In the genomic region with DNA sequence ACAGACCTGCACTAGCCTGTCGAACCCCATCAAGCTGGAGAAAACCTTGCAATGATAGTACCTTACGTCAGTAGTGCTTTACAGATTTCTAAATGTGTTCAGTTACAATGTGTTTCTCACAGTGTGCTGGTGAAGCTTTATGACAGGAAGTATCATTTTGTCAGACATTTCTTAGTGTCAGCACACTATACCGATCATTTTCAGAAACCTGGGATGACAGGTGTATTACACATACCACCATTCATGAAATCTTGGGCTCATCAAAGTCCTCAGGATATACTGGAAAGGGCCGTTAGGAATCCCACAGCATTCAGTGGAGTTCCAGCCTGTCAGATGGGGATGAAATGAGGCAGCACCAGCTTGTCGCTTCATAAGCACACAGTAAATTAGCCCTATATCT, we compare ENCODE assay signal across 12 cellular contexts. TPM values are rescaled to one million over a fixed set of nuclear protein-coding genes. Genes with fewer than 3 reads are reported as not detected.
DNase-seq lines count a peak whose midpoint lies in the region; ATAC-seq, FAIRE-seq and TF ChIP-seq lines count a peak whose summit lies in the region.
"Had no signal": no experiment of that assay in that cellular context is flagged by ENCODE, and none has a peak within 500 bp of the region (broad histone marks: within the 10 kb centered on the region; RNA-seq: fewer than 3 reads in every experiment).

No MANE protein-coding gene starts in this region.

- peaks cover 78% of the 10 kb centered on the region for H3K79me2 ChIP-seq in HCT116 (ENCODE audit: insufficient read depth, low read length)
- H3K79me2 ChIP-seq in K562 (ENCODE audit: control insufficient read depth, insufficient read depth, low read length): peaks cover 6% of the 10 kb centered on the region; the same call in 1 of the 3 replicates
- H3K79me2 ChIP-seq in mesendoderm (ENCODE audit: control insufficient read depth, insufficient read depth, low read length): peaks cover 1% of the 10 kb centered on the region

- H3K27ac ChIP-seq in CD4-positive, CD25-positive, alpha-beta regulatory T cell (ENCODE audit: insufficient read depth, low read length, poor library complexity, severe bottlenecking): peak overlapping the region; percentile 81
- peak overlapping the region; percentile 14; the same call in 1 of the 2 replicates for H3K27ac ChIP-seq in HCT116 (ENCODE audit: low read depth, low read length)
- peak overlapping the region; percentile 95; the same call in 2 of the 3 replicates for H3K27ac ChIP-seq in K562 (ENCODE audit: extremely low read depth, low read depth, low read length)
- H3K27ac ChIP-seq in spleen: peak overlapping the region in 2 of 8 donors; percentile 14 to 62
- H3K27ac ChIP-seq in mesendoderm (ENCODE audit: low read depth, low read length): no peak overlapping the region
- H3K27ac ChIP-seq: HL-60 had no signal

- H3K9me2 ChIP-seq in HCT116 (ENCODE audit: insufficient read depth): no peaks in the 10 kb centered on the region

- BruUV-seq in HCT116 (replicated peaks; lab: Mats Ljungman, UMichigan) (no TSS peak), K562 (replicated peaks; lab: Mats Ljungman, UMichigan) (no TSS peak)

- H3K27me3 ChIP-seq in CD4-positive, CD25-positive, alpha-beta regulatory T cell (ENCODE audit: control insufficient read depth, insufficient read depth, low read length): no peaks in the 10 kb centered on the region
- H3K27me3 ChIP-seq in HCT116 (ENCODE audit: insufficient read depth, low read length) (no peaks in the 10 kb centered on the region), K562 (ENCODE audit: control insufficient read depth in 2 of 2, insufficient read depth in 2 of 2, low read length in 2 of 2) (no peaks in the 10 kb centered on the region), spleen (replicated peaks in 1 of 7) (no peaks in the 10 kb centered on the region), mesendoderm (ENCODE audit: insufficient read depth, low read length, poor library complexity) (no peaks in the 10 kb centered on the region)
- H3K27me3 ChIP-seq: BLaER1 treated with 17β-estradiol and CSF1 and Interleukin-3, amounts not matched to agents 10 nM and 100 nM had no signal

- CTCF ChIA-PET in HCT116 (lab: Charles Lee) (interaction anchor here (0.6 kb wide), 1 partner anchor 28 kb away, joined by 3 read pairs; no protein-coding TSS in a partner anchor), K562 (lab: Yijun Ruan, JAX; ENCODE audit: low intra/inter-chr PET ratio) (no interaction called here)

- no peak overlapping the region for H3K4me3 Mint-ChIP-seq in CD4-positive, CD25-positive, alpha-beta regulatory T cell
- peak overlapping the region; percentile 59 for H3K4me3 Mint-ChIP-seq in natural killer cell treated with Interleukin-12 subunit alpha and Interleukin-12 subunit beta and Interleukin-15 and Interleukin-18, amount 100 ng/mL, for 72 hours

- H2AFZ ChIP-seq in HCT116 (ENCODE audit: low read depth, low read length, poor library complexity, severe bottlenecking): no peak overlapping the region
- H2AFZ ChIP-seq in K562 (ENCODE audit: low read depth, low read length): no peak overlapping the region

- no peak overlapping the region for H3K4ac ChIP-seq in mesendoderm (ENCODE audit: low read depth, low read length)

- no peak for FAIRE-seq in K562 (lab: Jason Lieb, UNC)
- FAIRE-seq: colon had no signal

- H3K9me3 Mint-ChIP-seq in CD4-positive, CD25-positive, alpha-beta regulatory T cell: no peaks in the 10 kb centered on the region
- no peaks in the 10 kb centered on the region for H3K9me3 Mint-ChIP-seq in natural killer cell treated with Interleukin-12 subunit alpha and Interleukin-12 subunit beta and Interleukin-15 and Interleukin-18, amount 100 ng/mL, for 72 hours

- no peaks in the 10 kb centered on the region for H3K79me1 ChIP-seq in mesendoderm (ENCODE audit: low read length)

- H3K56ac ChIP-seq in mesendoderm (ENCODE audit: low read length): no peak overlapping the region

- in situ Hi-C loops in K562 (cut with MboI): no loop called here

- TF ChIP-seq POLR2A in HCT116 (IDR thresholded peaks at IDR 0.05; ENCODE audit: borderline replicate concordance, extremely low read depth, insufficient read depth, insufficient read length) (no peak), K562 (conservative IDR thresholded peaks at IDR 0.05) (no peak), spleen (IDR thresholded peaks at IDR 0.05) (no peak)

- H3K4me1 ChIP-seq in CD4-positive, CD25-positive, alpha-beta regulatory T cell (ENCODE audit: control insufficient read depth, insufficient read depth, low read length, poor library complexity, severe bottlenecking): peaks cover 9% of the 10 kb centered on the region
- H3K4me1 ChIP-seq in HCT116 (ENCODE audit: control insufficient read depth in 1 of 2, insufficient read depth in 2 of 2, low read length in 2 of 2): peaks cover 15 to 34% of the 10 kb centered on the region in 2 experiments
- peaks cover 0 to 14% of the 10 kb centered on the region in 2 experiments; a peak in 2 of 5 replicates for H3K4me1 ChIP-seq in K562 (replicated peaks in 1 of 2; ENCODE audit: control insufficient read depth in 2 of 2, insufficient read depth in 2 of 2, low read length in 2 of 2)
- peaks cover 0 to 10% (median 1%) of the 10 kb centered on the region in 6 donors for H3K4me1 ChIP-seq in spleen
- peaks cover 2% of the 10 kb centered on the region for H3K4me1 ChIP-seq in mesendoderm (ENCODE audit: control insufficient read depth, low read depth, low read length)

- 95% methylated on average over 5 of the region's 5 CpGs for WGBS in K562 (ENCODE audit: insufficient coverage, low coverage, missing lambda C conversion rate)
- 93 to 98% (median 95%) methylated on average over 5 of the region's 5 CpGs for WGBS in spleen, 5 donors
- WGBS in mesendoderm (ENCODE audit: extremely low coverage, insufficient coverage, low lambda C conversion rate): no CpG with 5 or more reads among the region's 5 CpGs

- DNase-seq in CD4-positive, CD25-positive, alpha-beta regulatory T cell: no peak
- DNase-seq in HCT116 (ENCODE audit: low read depth, low spot score) (no peak), K562 (ENCODE audit: extremely low read depth in 1 of 4, low spot score in 3 of 4) (no peak), NCI-H510A treated with DMSO at 0.1 percent for 48 hours (lab: John Stamatoyannopoulos, UW) (no peak), spleen (no peak), GF-D8 (lab: John Stamatoyannopoulos, UW) (no peak), mesendoderm (no peak)
- DNase-seq in natural killer cell treated with Interleukin-12 subunit alpha and Interleukin-12 subunit beta and Interleukin-15 and Interleukin-18, amount 100 ng/mL, for 72 hours (ENCODE audit: low spot score): no peak
- DNase-seq: posterior cingulate gyrus had no signal

- H3K27ac Mint-ChIP-seq in CD4-positive, CD25-positive, alpha-beta regulatory T cell: peak overlapping the region; percentile 87 to 97 (median 90)
- H3K27ac Mint-ChIP-seq in natural killer cell treated with Interleukin-12 subunit alpha and Interleukin-12 subunit beta and Interleukin-15 and Interleukin-18, amount 100 ng/mL, for 72 hours: peak overlapping the region; percentile 83 to 86

- H3K36me3 Mint-ChIP-seq in CD4-positive, CD25-positive, alpha-beta regulatory T cell: peaks cover 67% of the 10 kb centered on the region
- peaks cover 31% of the 10 kb centered on the region for H3K36me3 Mint-ChIP-seq in natural killer cell treated with Interleukin-12 subunit alpha and Interleukin-12 subunit beta and Interleukin-15 and Interleukin-18, amount 100 ng/mL, for 72 hours

- ATAC-seq in CD4-positive, CD25-positive, alpha-beta regulatory T cell (ENCODE audit: low read depth in 2 of 2): no peak
- ATAC-seq in HCT116 (no peak), K562 (no peak)
- no peak for ATAC-seq in natural killer cell treated with Interleukin-12 subunit alpha and Interleukin-12 subunit beta and Interleukin-15 and Interleukin-18, amount 100 ng/mL, for 72 hours

- TF ChIP-seq RAD21 in HCT116 (IDR thresholded peaks at IDR 0.05; ENCODE audit: low read depth): no peak
- TF ChIP-seq RAD21 in K562 (CRISPR knock-in tag; conservative IDR thresholded peaks at IDR 0.05 in 1 of 2, IDR thresholded peaks at IDR 0.05 in 1 of 2): no peak

- no peaks in the 10 kb centered on the region for H3K9me3 ChIP-seq in CD4-positive, CD25-positive, alpha-beta regulatory T cell (ENCODE audit: control insufficient read depth in 2 of 2, low read length in 2 of 2)
- no peaks in the 10 kb centered on the region for H3K9me3 ChIP-seq in HCT116 (ENCODE audit: control insufficient read depth in 1 of 2, insufficient read depth in 1 of 2, low read depth in 1 of 2, low read length in 2 of 2)
- H3K9me3 ChIP-seq in K562 (replicated peaks; ENCODE audit: control insufficient read depth, insufficient read depth, low read depth, low read length): no peaks in the 10 kb centered on the region
- no peaks in the 10 kb centered on the region for H3K9me3 ChIP-seq in spleen
- H3K9me3 ChIP-seq: BLaER1 treated with 17β-estradiol and CSF1 and Interleukin-3, amounts not matched to agents 10 nM and 100 nM had no signal

- RAD21 ChIA-PET in HCT116 (lab: Charles Lee; ENCODE audit: low non-redundant PET in 1 of 2, low total read pairs in 2 of 2, uncharacterized antibody in 2 of 2, unreplicated experiment in 2 of 2): no interaction called here

- no peak overlapping the region for H2AK5ac ChIP-seq in mesendoderm (ENCODE audit: low read length)

- peaks cover 78% of the 10 kb centered on the region for H3K36me3 ChIP-seq in CD4-positive, CD25-positive, alpha-beta regulatory T cell (ENCODE audit: control insufficient read depth, insufficient read depth, low read length)
- H3K36me3 ChIP-seq in HCT116 (ENCODE audit: control insufficient read depth in 1 of 2, insufficient read depth in 2 of 2, low read length in 2 of 2) (peaks cover 34 to 69% of the 10 kb centered on the region in 2 experiments; a peak in 3 of 4 replicates), K562 (ENCODE audit: control insufficient read depth, insufficient read depth, low read length) (peaks cover 84% of the 10 kb centered on the region), spleen (peaks cover 6 to 100% (median 75%) of the 10 kb centered on the region in 6 donors), mesendoderm (ENCODE audit: control insufficient read depth, insufficient read depth, low read length) (peaks cover 9% of the 10 kb centered on the region)

- H3K27me3 Mint-ChIP-seq in CD4-positive, CD25-positive, alpha-beta regulatory T cell: no peaks in the 10 kb centered on the region
- no peaks in the 10 kb centered on the region for H3K27me3 Mint-ChIP-seq in natural killer cell treated with Interleukin-12 subunit alpha and Interleukin-12 subunit beta and Interleukin-15 and Interleukin-18, amount 100 ng/mL, for 72 hours

- H4K20me1 ChIP-seq in HCT116 (ENCODE audit: insufficient read depth) (peaks cover 34% of the 10 kb centered on the region; the same call in 1 of the 2 replicates), K562 (replicated peaks; ENCODE audit: control insufficient read depth, insufficient read depth, low read length) (no peaks in the 10 kb centered on the region)

- no peak overlapping the region for H2BK120ac ChIP-seq in mesendoderm (ENCODE audit: low read depth, low read length)

- H3K4me2 ChIP-seq in HCT116 (ENCODE audit: low read length) (peak overlapping the region; percentile 79), K562 (ENCODE audit: insufficient read depth, low read length) (no peak overlapping the region), mesendoderm (ENCODE audit: low read length) (no peak overlapping the region)

- H3K23ac ChIP-seq in mesendoderm (ENCODE audit: low read length): no peak overlapping the region

- H3K9me1 ChIP-seq in K562 (ENCODE audit: control insufficient read depth, insufficient read depth, low read length): no peaks in the 10 kb centered on the region

- no peak overlapping the region for H4K8ac ChIP-seq in mesendoderm (ENCODE audit: low read depth, low read length)

- H2BK5ac ChIP-seq in mesendoderm (ENCODE audit: low read length): no peak overlapping the region

- peaks cover 18 to 36% (median 30%) of the 10 kb centered on the region in 4 donors for H3K4me1 Mint-ChIP-seq in CD4-positive, CD25-positive, alpha-beta regulatory T cell
- peaks cover 8 to 21% of the 10 kb centered on the region in 2 donors for H3K4me1 Mint-ChIP-seq in natural killer cell treated with Interleukin-12 subunit alpha and Interleukin-12 subunit beta and Interleukin-15 and Interleukin-18, amount 100 ng/mL, for 72 hours (ENCODE audit: low read depth in 2 of 2)

- no peak overlapping the region for H3K4me3 ChIP-seq in CD4-positive, CD25-positive, alpha-beta regulatory T cell (ENCODE audit: low read depth, low read length)
- H3K4me3 ChIP-seq in HCT116 (replicated peaks in 1 of 2; ENCODE audit: low read depth in 1 of 2, low read length in 2 of 2) (no peak overlapping the region), K562 (no peak overlapping the region), spleen (no peak overlapping the region), mesendoderm (ENCODE audit: low read length) (no peak overlapping the region)
- H3K4me3 ChIP-seq: BLaER1 treated with 17β-estradiol and CSF1 and Interleukin-3, amounts not matched to agents 10 nM and 100 nM had no signal

- POLR2A ChIA-PET in HCT116 (lab: Charles Lee) (interaction anchor here (0.6 kb wide), 1 partner anchor 354 kb away, joined by 3 read pairs; a partner anchor contains a TSS), K562 (lab: Yijun Ruan, JAX) (interaction anchor here (0.8 kb wide), 1 partner anchor 23 kb away, joined by 3 read pairs; no protein-coding TSS in a partner anchor)

- H4K5ac ChIP-seq in mesendoderm (ENCODE audit: low read length): no peak overlapping the region

- H3K9ac ChIP-seq in HCT116 (ENCODE audit: low read length) (0 out of 2 replicates have a peak overlapping the region, but pooled peaks have one; percentile 54), K562 (ENCODE audit: insufficient read depth in 1 of 2, low read depth in 2 of 2, low read length in 2 of 2) (no peak overlapping the region), mesendoderm (ENCODE audit: low read length) (no peak overlapping the region)

- no peak for TF ChIP-seq CTCF in HCT116 (IDR thresholded peaks at IDR 0.05 in 2 of 3, conservative IDR thresholded peaks at IDR 0.05 in 1 of 3; ENCODE audit: borderline replicate concordance in 1 of 3, insufficient read depth in 1 of 3, low read depth in 2 of 3, low read length in 2 of 3)
- TF ChIP-seq CTCF in K562 (IDR thresholded peaks at IDR 0.05 in 2 of 3, conservative IDR thresholded peaks at IDR 0.05 in 1 of 3; ENCODE audit: insufficient read depth in 2 of 3, low read depth in 1 of 3, low read length in 3 of 3): no peak
- TF ChIP-seq CTCF in spleen (IDR thresholded peaks at IDR 0.05 in 8 of 11, conservative IDR thresholded peaks at IDR 0.05 in 3 of 11): no peak

- TF ChIP-seq EP300 in K562 (IDR thresholded peaks at IDR 0.05; ENCODE audit: low read length): no peak

- intact Hi-C loops in HCT116 (cut with micrococcal nuclease) (no loop called here), K562 (cut with micrococcal nuclease) (no loop called here), spleen (cut with DNase I; ENCODE audit: low total_unique reads) (no loop called here)

- H3K18ac ChIP-seq in mesendoderm (ENCODE audit: low read length): no peak overlapping the region

- H2BK15ac ChIP-seq in mesendoderm (replicated peaks; ENCODE audit: low read depth): no peak overlapping the region

RNA-seq across cellular contexts. Expression of a gene that starts 27.3 kb away (rescaled TPM):
- 44.3 TPM for total RNA-seq in CD4-positive, CD25-positive, alpha-beta regulatory T cell
- 10 to 100 TPM; 28.7 to 38.2 (median 29.0) TPM for polyA plus RNA-seq in CD4-positive, CD25-positive, alpha-beta regulatory T cell
- total RNA-seq in HCT116 (2021; ENCODE audit: unreplicated experiment) (61.3 TPM), K562 (2014; rRNA removed) (42.0 and 60.8 TPM in 2 replicates), K562 (2014; rRNA removed; fragmentation: Illumina TruSeq; extraction: Trizol) (26.5 and 30.1 TPM in 2 replicates), K562 (2015; rRNA removed; fragmentation: Illumina TruSeq; extraction: Trizol) (19.1 and 20.3 TPM in 2 replicates), K562 (2021) (23.8 and 25.6 TPM in 2 replicates), spleen (10 to 100 TPM; 29.9 to 59.9 (median 36.6) TPM)
- 34.5 and 41.1 TPM in 2 replicates for polyA plus RNA-seq in HCT116 (2012)
- total RNA-seq in K562 (2011; cell fraction: chromatin; rRNA removed; ENCODE audit: low replicate concordance): 24.1 and 46.0 TPM in 2 replicates
- 21.0 and 27.5 TPM in 2 replicates for total RNA-seq in K562 (2011; cell fraction: nucleolus; rRNA removed)
- 32.6 and 47.8 TPM in 2 replicates for total RNA-seq in K562 (2011; cell fraction: nucleoplasm; rRNA removed)
- polyA plus RNA-seq in K562 (2011; rRNA removed) (6.3 and 8.1 TPM in 2 replicates), K562 (2014; fragmentation: Illumina TruSeq; extraction: Trizol) (24.6 and 27.6 TPM in 2 replicates), K562 (2014; fragmentation: Nextera tagmentation; extraction: Ambion mirVana) (10 to 100 TPM in 1 of 2 experiments, 1 to 10 TPM in 1; 8.9 to 10.5 TPM), K562 (2014; rRNA removed) (16.1 and 25.3 TPM in 2 replicates), spleen (10 to 100 TPM; 14.6 to 20.3 (median 15.2) TPM)
- 5.9 and 11.5 TPM in 2 replicates for polyA plus RNA-seq in K562 (2011; cell fraction: cytosol; rRNA removed)
- 10.5 and 11.8 TPM in 2 replicates for polyA plus RNA-seq in K562 (2011; cell fraction: nucleus; rRNA removed)
- polyA plus RNA-seq in K562 (2012): 19.6 and 25.0 TPM in 2 replicates
- polyA minus RNA-seq in K562 (2011; rRNA and poly(A)+ RNA removed): 11.0 and 13.2 TPM in 2 replicates
- polyA minus RNA-seq in K562 (2011; cell fraction: cytosol; rRNA and poly(A)+ RNA removed): 12.8 and 13.1 TPM in 2 replicates
- 22.3 and 23.7 TPM in 2 replicates for polyA minus RNA-seq in K562 (2011; cell fraction: nucleus; rRNA and poly(A)+ RNA removed)
- 10 to 100 TPM; 26.3 to 33.3 TPM for total RNA-seq in natural killer cell treated with Interleukin-12 subunit alpha and Interleukin-12 subunit beta and Interleukin-15 and Interleukin-18, amount 100 ng/mL, for 72 hours
- polyA plus RNA-seq in mesendoderm (2013, experiment 1 of 2): 31.5 TPM
- 32.0 TPM for polyA plus RNA-seq in mesendoderm (2013, experiment 2 of 2)

RNA-seq across cellular contexts. Expression of a gene that starts 27.4 kb away (rescaled TPM):
- total RNA-seq in CD4-positive, CD25-positive, alpha-beta regulatory T cell: 11.6 TPM
- 10 to 100 TPM; 43.5 to 55.2 (median 51.2) TPM for polyA plus RNA-seq in CD4-positive, CD25-positive, alpha-beta regulatory T cell
- total RNA-seq in HCT116 (2021; ENCODE audit: unreplicated experiment): 33.5 TPM
- 29.3 and 36.6 TPM in 2 replicates for polyA plus RNA-seq in HCT116 (2012)
- 7.0 and 12.4 TPM in 2 replicates for total RNA-seq in K562 (2011; cell fraction: chromatin; rRNA removed; ENCODE audit: low replicate concordance)
- total RNA-seq in K562 (2011; cell fraction: nucleolus; rRNA removed): 3.3 and 4.0 TPM in 2 replicates
- 4.5 and 7.0 TPM in 2 replicates for total RNA-seq in K562 (2011; cell fraction: nucleoplasm; rRNA removed)
- total RNA-seq in K562 (2014; rRNA removed): 15.1 and 15.3 TPM in 2 replicates
- 9.8 and 11.0 TPM in 2 replicates for total RNA-seq in K562 (2014; rRNA removed; fragmentation: Illumina TruSeq; extraction: Trizol)
- total RNA-seq in K562 (2015; rRNA removed; fragmentation: Illumina TruSeq; extraction: Trizol): 7.9 and 9.5 TPM in 2 replicates
- 6.8 and 9.0 TPM in 2 replicates for total RNA-seq in K562 (2021)
- polyA plus RNA-seq in K562 (2011; rRNA removed): 17.2 and 18.7 TPM in 2 replicates
- 12.4 and 15.1 TPM in 2 replicates for polyA plus RNA-seq in K562 (2011; cell fraction: cytosol; rRNA removed)
- 12.1 and 12.3 TPM in 2 replicates for polyA plus RNA-seq in K562 (2011; cell fraction: nucleus; rRNA removed)
- polyA plus RNA-seq in K562 (2012): 10.6 and 12.0 TPM in 2 replicates
- polyA plus RNA-seq in K562 (2014; fragmentation: Illumina TruSeq; extraction: Trizol): 7.4 and 10.0 TPM in 2 replicates
- polyA plus RNA-seq in K562 (2014; fragmentation: Nextera tagmentation; extraction: Ambion mirVana): 1 to 10 TPM; 5.9 to 8.0 TPM
- polyA plus RNA-seq in K562 (2014; rRNA removed): 15.5 and 22.7 TPM in 2 replicates
- 8.1 and 10.3 TPM in 2 replicates for polyA minus RNA-seq in K562 (2011; rRNA and poly(A)+ RNA removed)
- 3.0 and 4.1 TPM in 2 replicates for polyA minus RNA-seq in K562 (2011; cell fraction: cytosol; rRNA and poly(A)+ RNA removed)
- polyA minus RNA-seq in K562 (2011; cell fraction: nucleus; rRNA and poly(A)+ RNA removed): 1.9 and 3.2 TPM in 2 replicates
- 10 to 100 TPM in 1 of 2 donors, 1 to 10 TPM in 1; 6.9 to 12.1 TPM for total RNA-seq in natural killer cell treated with Interleukin-12 subunit alpha and Interleukin-12 subunit beta and Interleukin-15 and Interleukin-18, amount 100 ng/mL, for 72 hours
- total RNA-seq in spleen: 10 to 100 TPM; 13.4 to 40.4 (median 20.7) TPM
- 10 to 100 TPM; 32.8 to 47.6 (median 42.3) TPM for polyA plus RNA-seq in spleen
- polyA plus RNA-seq in mesendoderm (2013, experiment 1 of 2): 34.6 TPM
- 33.3 TPM for polyA plus RNA-seq in mesendoderm (2013, experiment 2 of 2)
